In genomic region chr11:47863189-47863892, GRCh38 we compare ENCODE assay signal across 8 cellular contexts. TPM values are rescaled to one million over a fixed set of nuclear protein-coding genes. Genes with fewer than 3 reads are reported as not detected.
DNase-seq lines count a peak whose midpoint lies in the region; ATAC-seq and TF ChIP-seq lines count a peak whose summit lies in the region.

No MANE protein-coding gene starts in this region.

- H3K79me2 ChIP-seq in fibroblast of lung (ENCODE audit: control insufficient read depth, insufficient read depth, low read length): no peaks in the 10 kb centered on the region

- no peak overlapping the region for H3K4me3 ChIP-seq in NB4 (ENCODE audit: low read depth, low read length)
- H3K4me3 ChIP-seq in fibroblast of lung (replicated peaks in 1 of 4; ENCODE audit: control extremely low read depth in 1 of 4, insufficient read depth in 1 of 4, low read depth in 3 of 4, low read length in 4 of 4): peak overlapping the region in 1 of 4 experiments; percentile 26

- H3K4me1 ChIP-seq in fibroblast of lung (ENCODE audit: control insufficient read depth, extremely low read depth, insufficient read depth, low read length): peaks cover 11% of the 10 kb centered on the region

- ATAC-seq in GM21576 (IDR thresholded peaks at IDR 0.05; ENCODE audit: unreplicated experiment) (peak; percentile 61), HG03521 (IDR thresholded peaks at IDR 0.05; ENCODE audit: unreplicated experiment) (no peak)

- peak overlapping the region; percentile 8 for H3K9ac ChIP-seq in fibroblast of lung (ENCODE audit: insufficient read depth, low read length)

- H3K9me3 ChIP-seq in fibroblast of lung (ENCODE audit: control insufficient read depth, insufficient read depth, low read depth, low read length): no peaks in the 10 kb centered on the region

- H2AFZ ChIP-seq in fibroblast of lung (ENCODE audit: low read length): no peak overlapping the region

- no peaks in the 10 kb centered on the region for H3K27me3 ChIP-seq in fibroblast of lung (ENCODE audit: control insufficient read depth, insufficient read depth, low read length)

- H3K27ac ChIP-seq in fibroblast of lung (ENCODE audit: insufficient read depth, low read length): peak overlapping the region; percentile 83

- peak overlapping the region; percentile 44 for H3K4me2 ChIP-seq in fibroblast of lung (ENCODE audit: extremely low read depth, insufficient read depth, low read length)

- no peaks in the 10 kb centered on the region for H3K36me3 ChIP-seq in fibroblast of lung (ENCODE audit: control insufficient read depth, insufficient read depth, low read length)

- TF ChIP-seq CTCF in NB4 (IDR thresholded peaks at IDR 0.05; ENCODE audit: low read depth, low read length): no peak
- no peak for TF ChIP-seq CTCF in fibroblast of lung (conservative IDR thresholded peaks at IDR 0.05 in 1 of 2, IDR thresholded peaks at IDR 0.05 in 1 of 2; ENCODE audit: low read depth in 1 of 2, low read length in 2 of 2)

- no peak for TF ChIP-seq POLR2A in NB4 (IDR thresholded peaks at IDR 0.05; ENCODE audit: extremely low read depth, insufficient read length)

- no peaks in the 10 kb centered on the region for H4K20me1 ChIP-seq in fibroblast of lung (ENCODE audit: control insufficient read depth, extremely low read depth, insufficient read depth, low read length)

- DNase-seq in DMS 273 (lab: John Stamatoyannopoulos, UW; ENCODE audit: unreplicated experiment) (peak; percentile 50), NB4 (ENCODE audit: low read depth) (peak; percentile 59), fibroblast of lung (ENCODE audit: low read depth in 2 of 2) (peak; percentile 73 to 85), HK-2 (ENCODE audit: unreplicated experiment) (no peak), NCI-H345 treated with DMSO at 0.1 percent for 48 hours (lab: John Stamatoyannopoulos, UW; ENCODE audit: unreplicated experiment) (no peak)
- DNase-seq in activated CD4-positive, CD25-positive, alpha-beta regulatory T cell treated with anti-CD3 and anti-CD28 coated beads, Interleukin-2, amount 50 U/mL, for 72 hours: no peak

RNA-seq across cellular contexts. Expression of gene NUP160, which starts 15.2 kb away (rescaled TPM):
- total RNA-seq in fibroblast of lung: 25.8 and 28.5 TPM in 2 replicates
- polyA plus RNA-seq in fibroblast of lung: 25.5 and 25.9 TPM in 2 replicates
- 18.0 and 18.5 TPM in 2 replicates for polyA plus RNA-seq in fibroblast of lung (2012)
- polyA minus RNA-seq in fibroblast of lung (ENCODE audit: low replicate concordance): 21.7 and 23.5 TPM in 2 replicates

Comparison
In these comparisons a context has a peak if more than half of its experiments do, and no peak if none do; other contexts are left out.
1. DNase-seq: peak in DMS 273 (single experiment), NB4 (single experiment) and fibroblast of lung (2 of 2); none in HK-2 (single experiment), activated CD4-positive, CD25-positive, alpha-beta regulatory T cell treated with anti-CD3 and anti-CD28 coated beads, Interleukin-2, amount 50 U/mL, for 72 hours (single experiment) and NCI-H345 treated with DMSO at 0.1 percent for 48 hours (single experiment).